In genomic region chr4:159017323-159018036, GRCh38 we compare ENCODE assay signal across 10 cellular contexts.
DNase-seq lines count a peak whose midpoint lies in the region; ATAC-seq, FAIRE-seq and TF ChIP-seq lines count a peak whose summit lies in the region.
"Had no signal": no experiment of that assay in that cellular context is flagged by ENCODE, and none has a peak within 500 bp of the region (broad histone marks: within the 10 kb centered on the region; RNA-seq: fewer than 3 reads in every experiment).

No MANE protein-coding gene starts in this region.

- no peaks in the 10 kb centered on the region for H4K20me1 ChIP-seq in GM12878 (ENCODE audit: control insufficient read depth, insufficient read depth)

- H3K27ac ChIP-seq in GM12878 (ENCODE audit: control insufficient read depth, insufficient read depth) = 0 out of 2 replicates have a peak overlapping the region, but pooled peaks have one; percentile 20
- H3K27ac ChIP-seq: skin epidermis had no signal

- TF ChIP-seq CTCF in GM12878 (IDR thresholded peaks at IDR 0.05 in 2 of 3, conservative IDR thresholded peaks at IDR 0.05 in 1 of 3; ENCODE audit: control insufficient read depth in 2 of 3, extremely low read depth in 1 of 3, insufficient read depth in 1 of 3, low read depth in 3 of 3, low read length in 3 of 3) = no peak

- 39% methylated on average over 5 of the region's 5 CpGs for WGBS in GM12878 (ENCODE audit: insufficient coverage, insufficient replicate concordance, low lambda C conversion rate, missing lambda C conversion rate)

- H3K27me3 ChIP-seq in GM12878 (replicated peaks in 1 of 2; ENCODE audit: control insufficient read depth in 2 of 2, insufficient read depth in 2 of 2, low read length in 1 of 2) = no peaks in the 10 kb centered on the region

- no peak for TF ChIP-seq RAD21 in GM12878 (IDR thresholded peaks at IDR 0.05; ENCODE audit: insufficient read depth, low read depth, low read length)

- intact Hi-C loops in GM12878 (cut with micrococcal nuclease; ENCODE audit: unreplicated experiment) = loop anchor here (1.0 to 5.0 kb wide), 4 partner anchors 34 to 157 kb away; no protein-coding TSS in a partner anchor

- H3K4me1 ChIP-seq in GM12878 (ENCODE audit: control insufficient read depth, insufficient read depth, low read length) = peaks cover 24% of the 10 kb centered on the region

- BruUV-seq in GM12878 (replicated peaks; lab: Mats Ljungman, UMichigan) = no TSS peak

- no peak overlapping the region for H3K9ac ChIP-seq in GM12878 (ENCODE audit: control insufficient read depth, insufficient read depth, low read length)

- peak overlapping the region; percentile 6; the same call in 1 of the 2 replicates for H2AFZ ChIP-seq in GM12878 (ENCODE audit: control insufficient read depth, low read depth, low read length)

- FAIRE-seq in GM12878 (lab: Jason Lieb, UNC) = no peak

- in situ Hi-C loops in GM12878 (cut with MboI) = no loop called here

- no peaks in the 10 kb centered on the region for H3K36me3 ChIP-seq in GM12878 (ENCODE audit: control insufficient read depth in 2 of 2, insufficient read depth in 2 of 2, low read length in 1 of 2)

- ATAC-seq in GM18502 (IDR thresholded peaks at IDR 0.05; ENCODE audit: poor library complexity, unreplicated experiment) (peak; percentile 38), GM21447 (IDR thresholded peaks at IDR 0.05; ENCODE audit: unreplicated experiment) (peak; percentile 42), HG03108 (IDR thresholded peaks at IDR 0.05; ENCODE audit: unreplicated experiment) (peak; percentile 26), GM12878 (peak; percentile 73), HG02970 (IDR thresholded peaks at IDR 0.05; ENCODE audit: low FRiP score, unreplicated experiment) (no peak)

- no peaks in the 10 kb centered on the region for H3K79me2 ChIP-seq in GM12878 (ENCODE audit: control insufficient read depth, insufficient read depth, low read length)

- POLR2A ChIA-PET in GM12878 (lab: Charles Lee) = interaction anchor here (0.7 to 2.4 kb wide), 6 partner anchors 9 to 152 kb away, joined by 3 to 7 read pairs (median 4); no protein-coding TSS in a partner anchor

- peak overlapping the region; percentile 43 for H3K4me2 ChIP-seq in GM12878 (ENCODE audit: control insufficient read depth, insufficient read depth)

- H3K9me3 ChIP-seq in GM12878 (replicated peaks; ENCODE audit: control insufficient read depth, insufficient read depth, low read length) = no peaks in the 10 kb centered on the region

- no peak for DNase-seq in GM12878 (ENCODE audit: low read depth, low spot score)
- no peak for DNase-seq in NCI-H2029 (lab: John Stamatoyannopoulos, UW)
- no peak for DNase-seq in activated CD4-positive, alpha-beta T cell treated with anti-CD3 and anti-CD28 coated beads for 1 hour
- DNase-seq in activated CD4-positive, CD25-positive, alpha-beta regulatory T cell treated with anti-CD3 and anti-CD28 coated beads, Interleukin-2, amount 50 U/mL, for 72 hours = no peak
- DNase-seq: activated CD4-positive, alpha-beta T cell treated with anti-CD3 and anti-CD28 coated beads for 48 hours had no signal

- no peak overlapping the region for H3K4me3 ChIP-seq in GM12878
- H3K4me3 ChIP-seq: skin epidermis had no signal

- SMC1A ChIA-PET in GM12878 (lab: Charles Lee; ENCODE audit: uncharacterized antibody, unreplicated experiment) = interaction anchor here (0.8 to 5.3 kb wide), 32 partner anchors 9 to 438 kb away, joined by 3 to 76 read pairs (median 6); a partner anchor contains a TSS

- RAD21 ChIA-PET in GM12878 (lab: Charles Lee; ENCODE audit: unreplicated experiment) = interaction anchor here (0.6 to 4.1 kb wide), 26 partner anchors 9 to 345 kb away, joined by 3 to 80 read pairs (median 6); no protein-coding TSS in a partner anchor

- TF ChIP-seq EP300 in GM12878 (IDR thresholded peaks at IDR 0.05; ENCODE audit: borderline replicate concordance in 1 of 2, control insufficient read depth in 1 of 2, low read depth in 2 of 2, low read length in 2 of 2) = no peak

- CTCF ChIA-PET in GM12878 (lab: Yijun Ruan, JAX) = interaction anchor here (0.6 to 5.1 kb wide), 29 partner anchors 9 to 307 kb away, joined by 3 to 68 read pairs (median 5); no protein-coding TSS in a partner anchor

- TF ChIP-seq POLR2A in GM12878 (IDR thresholded peaks at IDR 0.05; ENCODE audit: low read depth, low read length) = no peak

TF ChIP-seq in GM12878, 131 proteins besides CTCF, POLR2A, EP300 and RAD21:
- TF ChIP-seq ZBTB33 (IDR thresholded peaks at IDR 0.05) (no peak), ZNF24 (IDR thresholded peaks at IDR 0.05) (peak; percentile 32; the same call in 1 of the 2 replicates), SMARCA5 (IDR thresholded peaks at IDR 0.05) (no peak; the same call in 1 of the 2 replicates), HDAC6 (IDR thresholded peaks at IDR 0.05; ENCODE audit: unreplicated experiment) (no peak), TBL1XR1 (IDR thresholded peaks at IDR 0.05; ENCODE audit: low read depth, low read length) (no peak), SPI1 (IDR thresholded peaks at IDR 0.05; ENCODE audit: borderline replicate concordance, insufficient read depth, low read depth, low read length) (peak; percentile 78; the same call in 1 of the 2 replicates), CHD4 (IDR thresholded peaks at IDR 0.05) (0 out of 2 replicates have a peak, but pooled peaks have one; percentile 38), BRCA1 (IDR thresholded peaks at IDR 0.05; ENCODE audit: low read depth, low read length) (no peak), ZNF687 (IDR thresholded peaks at IDR 0.05) (no peak), RUNX3 (IDR thresholded peaks at IDR 0.05; ENCODE audit: low read length) (no peak), NRF1 (conservative IDR thresholded peaks at IDR 0.05; ENCODE audit: low read depth, low read length) (no peak)
- TF ChIP-seq, protein P1, sequence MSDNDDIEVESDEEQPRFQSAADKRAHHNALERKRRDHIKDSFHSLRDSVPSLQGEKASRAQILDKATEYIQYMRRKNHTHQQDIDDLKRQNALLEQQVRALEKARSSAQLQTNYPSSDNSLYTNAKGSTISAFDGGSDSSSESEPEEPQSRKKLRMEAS (IDR thresholded peaks at IDR 0.05; ENCODE audit: low read depth, low read length) = no peak
TF ChIP-seq in GM12878: peak in this region for 3.
